In genomic region chr21:26171310-26172100, GRCh38 we compare ENCODE assay signal across 9 cellular contexts. TPM values are rescaled to one million over a fixed set of nuclear protein-coding genes. Genes with fewer than 3 reads are reported as not detected.
A peak's percentile ranks its signal among the peaks of the same experiment; 100 is the strongest.
DNase-seq lines count a peak whose midpoint lies in the region; ATAC-seq and TF ChIP-seq lines count a peak whose summit lies in the region.
"Had no signal": no experiment of that assay in that cellular context is flagged by ENCODE, and none has a peak within 500 bp of the region (broad histone marks: within the 10 kb centered on the region; RNA-seq: fewer than 3 reads in every experiment).

No MANE protein-coding gene starts in this region.

- H3K4me3 ChIP-seq in H7 (ENCODE audit: insufficient read depth, low read depth, low read length) (peak overlapping the region; percentile 98), gastroesophageal sphincter (peak overlapping the region; percentile 83 to 95), psoas muscle (peak overlapping the region; percentile 77)

- 45 to 51% methylated on average over 10 to 14 of the region's 17 CpGs for WGBS in gastroesophageal sphincter (ENCODE audit: low coverage in 1 of 2), 2 donors
- WGBS in psoas muscle, 3 donors, result 64 to 68% (median 68%) methylated on average over 17 of the region's 17 CpGs

- 0 out of 2 replicates have a peak, but pooled peaks cover 3% of the 10 kb centered on the region for H3K9me3 Mint-ChIP-seq in WTC11

- H3K4me1 ChIP-seq in gastroesophageal sphincter, result peaks cover 0 to 36% (median 16%) of the 10 kb centered on the region in 3 donors
- H3K4me1 ChIP-seq in psoas muscle, result peaks cover 4% of the 10 kb centered on the region

- H3K36me3 Mint-ChIP-seq in WTC11, result 0 out of 2 replicates have a peak, but pooled peaks cover 5% of the 10 kb centered on the region

- H3K4me3 Mint-ChIP-seq in WTC11, result peak overlapping the region; percentile 93

- H3K4me1 Mint-ChIP-seq in WTC11, result peaks cover 50% of the 10 kb centered on the region

- no peak for TF ChIP-seq EP300 in gastroesophageal sphincter (IDR thresholded peaks at IDR 0.05)

- intact Hi-C loops in psoas muscle (cut with DNase I), result loop anchor here (2.0 to 5.0 kb wide), 3 partner anchors 275 to 289 kb away; no protein-coding TSS in a partner anchor

- H3K27ac Mint-ChIP-seq in WTC11, result no peak overlapping the region

- DNase-seq in H7 (no peak), WTC11 (ENCODE audit: low spot score) (no peak), psoas muscle (no peak), inferior parietal cortex (ENCODE audit: extremely low spot score) (no peak), NOMO-1 (lab: John Stamatoyannopoulos, UW; ENCODE audit: unreplicated experiment in 2 of 2) (no peak), CD1c-positive myeloid dendritic cell (ENCODE audit: extremely low spot score) (no peak)
- DNase-seq: SIG-M5 had no signal

- no peaks in the 10 kb centered on the region; the same call in 1 of the 2 replicates for H3K27me3 Mint-ChIP-seq in WTC11 (ENCODE audit: low read depth)

- TF ChIP-seq CTCF in WTC11 (IDR thresholded peaks at IDR 0.05) (no peak), gastroesophageal sphincter (IDR thresholded peaks at IDR 0.05) (no peak), psoas muscle (IDR thresholded peaks at IDR 0.05) (no peak)

- ATAC-seq in WTC11, result no peak; the same call in 1 of the 2 replicates
- no peak for ATAC-seq in gastroesophageal sphincter
- ATAC-seq in psoas muscle, result no peak
- ATAC-seq in HG03097 (IDR thresholded peaks at IDR 0.05; ENCODE audit: low FRiP score, unreplicated experiment), result no peak

- H3K27me3 ChIP-seq in H7 (ENCODE audit: control insufficient read depth, insufficient read depth, low read length), result no peaks in the 10 kb centered on the region; the same call in 1 of the 2 replicates
- no peaks in the 10 kb centered on the region for H3K27me3 ChIP-seq in gastroesophageal sphincter
- peaks cover 0 to 23% (median 0%) of the 10 kb centered on the region in 3 donors for H3K27me3 ChIP-seq in psoas muscle (ENCODE audit: insufficient read depth in 3 of 3, low read length in 2 of 3)

- TF ChIP-seq POLR2A in gastroesophageal sphincter (IDR thresholded peaks at IDR 0.05), result no peak

- H3K27ac ChIP-seq in gastroesophageal sphincter, result peak overlapping the region in 3 of 4 donors; percentile 88 to 90 (median 88)
- no peak overlapping the region for H3K27ac ChIP-seq in psoas muscle

- no peaks in the 10 kb centered on the region for H3K9me3 ChIP-seq in gastroesophageal sphincter
- H3K9me3 ChIP-seq in psoas muscle, result no peaks in the 10 kb centered on the region

- H3K36me3 ChIP-seq in H7 (replicated peaks; ENCODE audit: control insufficient read depth, insufficient read depth, low read length) (no peaks in the 10 kb centered on the region; the same call in 1 of the 2 replicates), gastroesophageal sphincter (no peaks in the 10 kb centered on the region), psoas muscle (ENCODE audit: insufficient read depth in 1 of 2, low read depth in 1 of 2) (no peaks in the 10 kb centered on the region)

- POLR2A ChIA-PET in WTC11 (lab: Charles Lee), result no interaction called here

- CTCF ChIA-PET in WTC11 (lab: Charles Lee), result interaction anchor here (0.6 to 1.5 kb wide), 20 partner anchors 9 to 293 kb away, joined by 3 to 18 read pairs (median 4); no protein-coding TSS in a partner anchor

TF ChIP-seq in WTC11, 78 proteins besides CTCF, POLR2A, EP300 and RAD21:
- no peak for TF ChIP-seq HMGA2 (CRISPR knock-in tag; IDR thresholded peaks at IDR 0.05)

RNA-seq across cellular contexts. Expression of gene APP, which starts 0.9 kb away (rescaled TPM):
- total RNA-seq in H7 (2014; rRNA removed; shearing (Covaris generic)), result 316 and 368 TPM in 2 replicates
- 560 to 657 TPM (median 656 TPM) in 3 replicates for total RNA-seq in WTC11 (2021)
- total RNA-seq in gastroesophageal sphincter, result 100 to 1,000 TPM; 282 to 724 (median 545) TPM
- 100 to 1,000 TPM in 1 of 4 donors, 10 to 100 TPM in 3; 56.6 to 118 (median 77.7) TPM for total RNA-seq in psoas muscle
- polyA plus RNA-seq in psoas muscle, result 10 to 100 TPM; 37.7 to 47.8 (median 46.5) TPM
